Comparison of ENCODE assay signal across 1 cellular context in the genomic region with DNA sequence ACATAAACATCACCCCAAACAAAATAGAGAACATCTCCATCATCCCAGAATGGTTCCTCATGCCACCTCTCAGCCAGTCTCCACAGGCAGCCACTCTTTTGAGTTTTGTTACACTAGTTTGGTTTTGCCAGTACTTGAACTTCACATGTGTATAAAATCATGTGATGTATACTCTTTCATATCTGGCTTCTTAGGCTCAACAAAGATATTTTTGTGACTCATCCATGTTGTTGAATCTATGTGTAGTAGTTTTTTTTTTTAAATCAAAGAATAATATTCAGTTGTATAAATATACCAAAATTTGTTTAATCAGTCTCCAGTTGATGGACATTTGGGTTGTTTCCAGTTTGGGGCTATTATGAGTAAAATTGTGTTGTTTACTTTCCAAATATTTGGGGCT.
TF ChIP-seq lines count a peak whose summit lies in the region.

No MANE protein-coding gene starts in this region.

TF ChIP-seq in GM23338, 12 proteins besides CTCF, POLR2A, EP300 and RAD21 (continued from another document):
- TF ChIP-seq, protein P1, sequence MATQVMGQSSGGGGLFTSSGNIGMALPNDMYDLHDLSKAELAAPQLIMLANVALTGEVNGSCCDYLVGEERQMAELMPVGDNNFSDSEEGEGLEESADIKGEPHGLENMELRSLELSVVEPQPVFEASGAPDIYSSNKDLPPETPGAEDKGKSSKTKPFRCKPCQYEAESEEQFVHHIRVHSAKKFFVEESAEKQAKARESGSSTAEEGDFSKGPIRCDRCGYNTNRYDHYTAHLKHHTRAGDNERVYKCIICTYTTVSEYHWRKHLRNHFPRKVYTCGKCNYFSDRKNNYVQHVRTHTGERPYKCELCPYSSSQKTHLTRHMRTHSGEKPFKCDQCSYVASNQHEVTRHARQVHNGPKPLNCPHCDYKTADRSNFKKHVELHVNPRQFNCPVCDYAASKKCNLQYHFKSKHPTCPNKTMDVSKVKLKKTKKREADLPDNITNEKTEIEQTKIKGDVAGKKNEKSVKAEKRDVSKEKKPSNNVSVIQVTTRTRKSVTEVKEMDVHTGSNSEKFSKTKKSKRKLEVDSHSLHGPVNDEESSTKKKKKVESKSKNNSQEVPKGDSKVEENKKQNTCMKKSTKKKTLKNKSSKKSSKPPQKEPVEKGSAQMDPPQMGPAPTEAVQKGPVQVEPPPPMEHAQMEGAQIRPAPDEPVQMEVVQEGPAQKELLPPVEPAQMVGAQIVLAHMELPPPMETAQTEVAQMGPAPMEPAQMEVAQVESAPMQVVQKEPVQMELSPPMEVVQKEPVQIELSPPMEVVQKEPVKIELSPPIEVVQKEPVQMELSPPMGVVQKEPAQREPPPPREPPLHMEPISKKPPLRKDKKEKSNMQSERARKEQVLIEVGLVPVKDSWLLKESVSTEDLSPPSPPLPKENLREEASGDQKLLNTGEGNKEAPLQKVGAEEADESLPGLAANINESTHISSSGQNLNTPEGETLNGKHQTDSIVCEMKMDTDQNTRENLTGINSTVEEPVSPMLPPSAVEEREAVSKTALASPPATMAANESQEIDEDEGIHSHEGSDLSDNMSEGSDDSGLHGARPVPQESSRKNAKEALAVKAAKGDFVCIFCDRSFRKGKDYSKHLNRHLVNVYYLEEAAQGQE (IDR thresholded peaks at IDR 0.05; ENCODE audit: unreplicated experiment) = no peak
- TF ChIP-seq ZNF331 (CRISPR knock-in tag; IDR thresholded peaks at IDR 0.05; ENCODE audit: low read depth) (no peak), CREB1 (CRISPR knock-in tag; IDR thresholded peaks at IDR 0.05; ENCODE audit: low read depth) (no peak)
- TF ChIP-seq, protein P2, sequence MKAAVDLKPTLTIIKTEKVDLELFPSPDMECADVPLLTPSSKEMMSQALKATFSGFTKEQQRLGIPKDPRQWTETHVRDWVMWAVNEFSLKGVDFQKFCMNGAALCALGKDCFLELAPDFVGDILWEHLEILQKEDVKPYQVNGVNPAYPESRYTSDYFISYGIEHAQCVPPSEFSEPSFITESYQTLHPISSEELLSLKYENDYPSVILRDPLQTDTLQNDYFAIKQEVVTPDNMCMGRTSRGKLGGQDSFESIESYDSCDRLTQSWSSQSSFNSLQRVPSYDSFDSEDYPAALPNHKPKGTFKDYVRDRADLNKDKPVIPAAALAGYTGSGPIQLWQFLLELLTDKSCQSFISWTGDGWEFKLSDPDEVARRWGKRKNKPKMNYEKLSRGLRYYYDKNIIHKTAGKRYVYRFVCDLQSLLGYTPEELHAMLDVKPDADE (IDR thresholded peaks at IDR 0.05) = no peak
